In genomic region chr11:73365352-73366264, GRCh38 we compare ENCODE assay signal across 17 cellular contexts. TPM values are rescaled to one million over a fixed set of nuclear protein-coding genes. Genes with fewer than 3 reads are reported as not detected.
DNase-seq lines count a peak whose midpoint lies in the region; ATAC-seq and TF ChIP-seq lines count a peak whose summit lies in the region.
"Had no signal": no experiment of that assay in that cellular context is flagged by ENCODE, and none has a peak within 500 bp of the region (broad histone marks: within the 10 kb centered on the region; RNA-seq: fewer than 3 reads in every experiment).

No MANE protein-coding gene starts in this region.

- no peaks in the 10 kb centered on the region for H3K9me3 ChIP-seq in Loucy (ENCODE audit: insufficient read depth, low read depth, low read length)
- H3K9me3 ChIP-seq in spleen, result no peaks in the 10 kb centered on the region
- H3K9me3 ChIP-seq: ascending aorta, colonic mucosa, heart left ventricle, ovary, SJSA1 had no signal

- CTCF ChIA-PET in activated CD4-positive, alpha-beta T cell treated with anti-CD3 and anti-CD28 coated beads for 36 hours (lab: Charles Lee), result interaction anchor here (0.6 to 1.8 kb wide), 6 partner anchors 8 to 109 kb away, joined by 3 to 15 read pairs (median 4); no protein-coding TSS in a partner anchor

- no peak for TF ChIP-seq CTCF in Loucy (conservative IDR thresholded peaks at IDR 0.05; ENCODE audit: low read length)
- TF ChIP-seq CTCF in spleen (IDR thresholded peaks at IDR 0.05 in 8 of 11, conservative IDR thresholded peaks at IDR 0.05 in 3 of 11), result no peak
- no peak for TF ChIP-seq CTCF in HFFc6 (IDR thresholded peaks at IDR 0.05)

- H3F3A ChIP-seq in Loucy (ENCODE audit: low read depth), result no peaks in the 10 kb centered on the region

- no peaks in the 10 kb centered on the region for H3K79me2 ChIP-seq in Loucy (ENCODE audit: insufficient read depth, low read length)

- H3K36me3 Mint-ChIP-seq in activated CD4-positive, alpha-beta T cell treated with anti-CD3 and anti-CD28 coated beads for 36 hours (ENCODE audit: low read depth), result no peaks in the 10 kb centered on the region
- H3K36me3 Mint-ChIP-seq in activated naive CD8-positive, alpha-beta T cell treated with anti-CD3 and anti-CD28 coated beads, Interleukin-2, amount 10 ng/mL, durations not matched to agents 7 days and 5 days, result no peaks in the 10 kb centered on the region
- peaks cover 26% of the 10 kb centered on the region for H3K36me3 Mint-ChIP-seq in HFFc6 (ENCODE audit: low read depth)

- no peak for DNase-seq in activated CD4-positive, alpha-beta T cell treated with anti-CD3 and anti-CD28 coated beads for 36 hours
- no peak for DNase-seq in activated CD4-positive, alpha-beta T cell treated with anti-CD3 and anti-CD28 coated beads for 48 hours
- DNase-seq in activated naive CD8-positive, alpha-beta T cell treated with anti-CD3 and anti-CD28 coated beads, Interleukin-2, amount 10 ng/mL, durations not matched to agents 7 days and 5 days, result no peak
- DNase-seq in spleen, result peak; percentile 82
- no peak for DNase-seq in HFFc6
- no peak for DNase-seq in stimulated activated CD4-positive, alpha-beta T cell treated with anti-CD3 and anti-CD28 coated beads, Interleukin-15, amount 100 ng/mL, for 24 hours
- no peak for DNase-seq in ureter (ENCODE audit: low spot score)
- DNase-seq: colonic mucosa, heart left ventricle, midbrain, NCI-H1092 treated with DMSO at 0.1 percent for 48 hours, NCI-H345, ovary had no signal

- intact Hi-C loops in activated CD4-positive, alpha-beta T cell treated with anti-CD3 and anti-CD28 coated beads for 36 hours (cut with DNase I, micrococcal nuclease), result no loop called here
- intact Hi-C loops in spleen (cut with DNase I; ENCODE audit: low total_unique reads), result no loop called here

- no peaks in the 10 kb centered on the region for H3K36me3 ChIP-seq in Loucy (ENCODE audit: insufficient read depth, low read length)
- H3K36me3 ChIP-seq in spleen, result peaks cover 0 to 73% (median 10%) of the 10 kb centered on the region in 6 donors
- H3K36me3 ChIP-seq: ovary had no signal

- no peak overlapping the region for H3K4me3 Mint-ChIP-seq in activated CD4-positive, alpha-beta T cell treated with anti-CD3 and anti-CD28 coated beads for 36 hours
- H3K4me3 Mint-ChIP-seq in activated naive CD8-positive, alpha-beta T cell treated with anti-CD3 and anti-CD28 coated beads, Interleukin-2, amount 10 ng/mL, durations not matched to agents 7 days and 5 days, result peak overlapping the region; percentile 26
- H3K4me3 Mint-ChIP-seq in HFFc6, result no peak overlapping the region

- peak overlapping the region; percentile 3; the same call in 1 of the 2 replicates for H2AFZ ChIP-seq in Loucy (ENCODE audit: low read length)

- no peak for TF ChIP-seq POLR2A in spleen (IDR thresholded peaks at IDR 0.05)

- peak overlapping the region; percentile 0 for H3K4me3 ChIP-seq in Loucy (ENCODE audit: low read length, poor library complexity, severe bottlenecking)
- no peak overlapping the region for H3K4me3 ChIP-seq in spleen
- H3K4me3 ChIP-seq: ascending aorta, colonic mucosa, heart left ventricle, ovary, SJSA1 had no signal

- WGBS in spleen, 5 donors, result 86 to 89% (median 86%) methylated on average over 10 to 24 of the region's 24 CpGs

- H4K20me1 ChIP-seq in Loucy (ENCODE audit: insufficient read depth, low read length, poor library complexity, severe bottlenecking), result no peaks in the 10 kb centered on the region

- POLR2A ChIA-PET in activated CD4-positive, alpha-beta T cell treated with anti-CD3 and anti-CD28 coated beads for 36 hours (lab: Charles Lee), result interaction anchor here (0.6 kb wide), 1 partner anchor 9 kb away, joined by 3 read pairs; no protein-coding TSS in a partner anchor
- POLR2A ChIA-PET in activated naive CD8-positive, alpha-beta T cell treated with anti-CD3 and anti-CD28 coated beads, Interleukin-2, amount 10 ng/mL, durations not matched to agents 7 days and 5 days (lab: Charles Lee), result interaction anchor here (0.7 to 2.9 kb wide), 4 partner anchors 11 to 17 kb away, joined by 3 to 10 read pairs (median 3); partner anchors contain the start of gene RELT

- peak overlapping the region; percentile 77 for H3K27ac Mint-ChIP-seq in activated CD4-positive, alpha-beta T cell treated with anti-CD3 and anti-CD28 coated beads for 36 hours
- peak overlapping the region; percentile 85 for H3K27ac Mint-ChIP-seq in activated naive CD8-positive, alpha-beta T cell treated with anti-CD3 and anti-CD28 coated beads, Interleukin-2, amount 10 ng/mL, durations not matched to agents 7 days and 5 days
- H3K27ac Mint-ChIP-seq in HFFc6, result no peak overlapping the region; the same call in 1 of the 2 replicates

- no peak overlapping the region for H3K9ac ChIP-seq in Loucy (ENCODE audit: low read depth, low read length, poor library complexity, severe bottlenecking)

- no peak for ATAC-seq in activated CD4-positive, alpha-beta T cell treated with anti-CD3 and anti-CD28 coated beads for 36 hours
- ATAC-seq in activated naive CD8-positive, alpha-beta T cell treated with anti-CD3 and anti-CD28 coated beads, Interleukin-2, amount 10 ng/mL, durations not matched to agents 7 days and 5 days (ENCODE audit: low read depth), result peak; percentile 14
- ATAC-seq: esophagus mucosa, heart left ventricle had no signal

- peaks cover 25% of the 10 kb centered on the region for H3K4me1 Mint-ChIP-seq in activated CD4-positive, alpha-beta T cell treated with anti-CD3 and anti-CD28 coated beads for 36 hours
- peaks cover 17% of the 10 kb centered on the region for H3K4me1 Mint-ChIP-seq in activated naive CD8-positive, alpha-beta T cell treated with anti-CD3 and anti-CD28 coated beads, Interleukin-2, amount 10 ng/mL, durations not matched to agents 7 days and 5 days
- H3K4me1 Mint-ChIP-seq in HFFc6 (ENCODE audit: low read depth), result no peaks in the 10 kb centered on the region

- H3K4me2 ChIP-seq in Loucy (ENCODE audit: low read depth, low read length, poor library complexity, severe bottlenecking), result peak overlapping the region; percentile 58

- no peaks in the 10 kb centered on the region for H3K27me3 Mint-ChIP-seq in activated CD4-positive, alpha-beta T cell treated with anti-CD3 and anti-CD28 coated beads for 36 hours
- no peaks in the 10 kb centered on the region for H3K27me3 Mint-ChIP-seq in activated naive CD8-positive, alpha-beta T cell treated with anti-CD3 and anti-CD28 coated beads, Interleukin-2, amount 10 ng/mL, durations not matched to agents 7 days and 5 days
- H3K27me3 Mint-ChIP-seq in HFFc6 (ENCODE audit: insufficient read depth), result peaks cover 9% of the 10 kb centered on the region

- H3K27ac ChIP-seq in spleen, result peak overlapping the region in 7 of 8 donors; percentile 27 to 85 (median 70)
- H3K27ac ChIP-seq: colonic mucosa, ovary, SJSA1 had no signal

- peaks cover 2% of the 10 kb centered on the region for H3K9me3 Mint-ChIP-seq in activated CD4-positive, alpha-beta T cell treated with anti-CD3 and anti-CD28 coated beads for 36 hours (ENCODE audit: low read depth)
- H3K9me3 Mint-ChIP-seq in activated naive CD8-positive, alpha-beta T cell treated with anti-CD3 and anti-CD28 coated beads, Interleukin-2, amount 10 ng/mL, durations not matched to agents 7 days and 5 days, result no peaks in the 10 kb centered on the region
- H3K9me3 Mint-ChIP-seq in HFFc6, result no peaks in the 10 kb centered on the region

- H3K9me2 ChIP-seq in Loucy (replicated peaks; ENCODE audit: low read depth, low read length), result no peaks in the 10 kb centered on the region

- H3K27me3 ChIP-seq in Loucy (ENCODE audit: insufficient read depth, low read length, poor library complexity, severe bottlenecking) (no peaks in the 10 kb centered on the region), spleen (replicated peaks in 1 of 7) (no peaks in the 10 kb centered on the region)
- H3K27me3 ChIP-seq: ascending aorta, colonic mucosa, heart left ventricle, ovary, SJSA1 had no signal

- H3K4me1 ChIP-seq in Loucy (ENCODE audit: insufficient read depth, low read length, poor library complexity, severe bottlenecking), result peaks cover 14% of the 10 kb centered on the region
- peaks cover 14 to 38% (median 27%) of the 10 kb centered on the region in 6 donors for H3K4me1 ChIP-seq in spleen
- H3K4me1 ChIP-seq: ascending aorta, colonic mucosa, SJSA1 had no signal

RNA-seq across cellular contexts. Expression of gene RELT, which starts 10.6 kb away (rescaled TPM):
- 10 to 100 TPM; 18.5 to 21.3 TPM for total RNA-seq in activated CD4-positive, alpha-beta T cell treated with anti-CD3 and anti-CD28 coated beads for 36 hours
- total RNA-seq in activated naive CD8-positive, alpha-beta T cell treated with anti-CD3 and anti-CD28 coated beads, Interleukin-2, amount 10 ng/mL, durations not matched to agents 7 days and 5 days, result 10 to 100 TPM; 26.2 to 28.4 TPM
- total RNA-seq in spleen (10 to 100 TPM; 28.1 to 79.8 (median 41.3) TPM), ureter (3.6 TPM)
- polyA plus RNA-seq in spleen, result 10 to 100 TPM; 13.5 to 28.2 (median 21.7) TPM
- 1 to 10 TPM; 6.2 to 7.7 (median 7.0) TPM for total RNA-seq in HFFc6 (2021; fragmentation: NEBNext Ultra II Directional; extraction: Animal tissue kit (Norgen Biotek cat#: 25700))

RNA-seq across cellular contexts. Expression of gene ARHGEF17, which starts 57.5 kb away (rescaled TPM):
- total RNA-seq in activated CD4-positive, alpha-beta T cell treated with anti-CD3 and anti-CD28 coated beads for 36 hours, result under 1 TPM in 1 of 2 experiments, not detected in 1; 0.05 TPM
- not detected for total RNA-seq in activated naive CD8-positive, alpha-beta T cell treated with anti-CD3 and anti-CD28 coated beads, Interleukin-2, amount 10 ng/mL, durations not matched to agents 7 days and 5 days
- total RNA-seq in spleen (10 to 100 TPM; 21.5 to 48.5 (median 41.6) TPM), ureter (71.5 TPM)
- 10 to 100 TPM in 1 of 3 donors, 1 to 10 TPM in 2; 5.1 to 17.0 (median 6.3) TPM for polyA plus RNA-seq in spleen
- total RNA-seq in HFFc6 (2021; fragmentation: NEBNext Ultra II Directional; extraction: Animal tissue kit (Norgen Biotek cat#: 25700)), result 100 to 1,000 TPM in 2 of 6 experiments, 10 to 100 TPM in 4; 84.6 to 112 (median 92.1) TPM

Comparison
In these comparisons a context has a peak if more than half of its experiments do, and no peak if none do; other contexts are left out.
1. RNA of gene ARHGEF17, which starts 57.5 kb away (total RNA-seq): 84.6 to 112 TPM in HFFc6, 71.5 TPM in ureter (single experiment) and 21.5 to 48.5 TPM in spleen; not detected in activated naive CD8-positive, alpha-beta T cell treated with anti-CD3 and anti-CD28 coated beads, Interleukin-2, amount 10 ng/mL, durations not matched to agents 7 days and 5 days and 0.05 TPM in activated CD4-positive, alpha-beta T cell treated with anti-CD3 and anti-CD28 coated beads for 36 hours; every median in the first group is over 10 times any median in the second.